8 cellular contexts compared by ENCODE assay signal in the genomic region with DNA sequence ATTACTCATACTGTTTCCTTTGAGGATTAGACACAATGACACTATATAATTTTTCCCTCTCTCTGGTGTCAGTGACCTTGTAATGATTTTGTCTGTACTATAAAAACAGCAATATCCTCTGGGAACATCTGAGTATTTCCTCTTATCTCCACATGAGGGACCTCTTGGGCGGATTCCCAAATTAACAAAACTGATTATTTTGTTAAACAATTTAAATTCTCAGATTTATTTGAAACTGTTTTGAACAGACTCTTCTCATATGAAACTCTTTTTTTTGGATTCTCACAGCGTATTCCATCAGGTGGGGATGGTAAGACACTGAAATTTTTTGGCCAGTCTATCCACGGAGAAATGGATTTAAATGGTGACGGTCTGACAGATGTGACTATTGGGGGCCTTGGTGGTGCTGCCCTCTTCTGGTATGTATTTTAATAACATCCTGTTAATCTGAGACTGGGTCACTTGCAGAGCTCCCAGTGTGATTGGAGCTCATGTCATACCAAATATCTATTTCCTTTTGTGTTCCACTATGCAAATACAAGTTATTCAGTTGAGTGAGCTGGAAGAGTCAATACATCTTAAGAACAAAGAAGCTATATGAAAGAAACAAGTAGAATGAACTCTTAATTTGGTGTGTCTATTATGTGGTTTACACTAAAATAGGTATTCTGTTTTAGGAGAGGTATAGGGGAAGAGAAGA.
A peak's percentile ranks its signal among the peaks of the same experiment; 100 is the strongest.
DNase-seq lines count a peak whose midpoint lies in the region; ATAC-seq, FAIRE-seq and TF ChIP-seq lines count a peak whose summit lies in the region.

No MANE protein-coding gene starts in this region.

- POLR2A ChIA-PET in AG04450 (lab: Yijun Ruan, JAX): no interaction called here

- no peaks in the 10 kb centered on the region for H3K27me3 ChIP-seq in AG04450 (ENCODE audit: control insufficient read depth, insufficient read depth, low read length)

- H3K4me3 ChIP-seq in AG04450 (ENCODE audit: low read depth, low read length): peak overlapping the region; percentile 30
- peak overlapping the region in 1 of 2 donors; percentile 32 for H3K4me3 ChIP-seq in cardiac fibroblast (replicated peaks in 1 of 2; ENCODE audit: low read depth in 2 of 2, low read length in 2 of 2)

- peak; percentile 61 for TF ChIP-seq CTCF in AG04450 (IDR thresholded peaks at IDR 0.05; ENCODE audit: low read depth, low read length)
- peak; percentile 38 for TF ChIP-seq CTCF in cardiac fibroblast (IDR thresholded peaks at IDR 0.05; ENCODE audit: low read depth, low read length)

- H3K27ac ChIP-seq in AG04450 (ENCODE audit: low read depth, low read length): no peak overlapping the region

- CTCF ChIA-PET in AG04450 (lab: Charles Lee): interaction anchor here (0.6 to 2.0 kb wide), 38 partner anchors 9 to 259 kb away, joined by 3 to 21 read pairs (median 5); a partner anchor contains a TSS

- peak; percentile 51 for FAIRE-seq in TTC549 (lab: Jason Lieb, UNC)

- H3K9me3 ChIP-seq in AG04450 (ENCODE audit: control insufficient read depth, insufficient read depth, low read length): no peaks in the 10 kb centered on the region

- DNase-seq in AG04450 (ENCODE audit: low read depth, low spot score): peak; percentile 50
- DNase-seq in NCI-H2029 (lab: John Stamatoyannopoulos, UW): peak; percentile 49
- DNase-seq in cardiac fibroblast (ENCODE audit: low read depth in 2 of 2): peak; percentile 86 to 90
- peak; percentile 63 for DNase-seq in islet precursor cell
- peak; percentile 3 to 49 for DNase-seq in stimulated activated CD4-positive, alpha-beta T cell treated with anti-CD3 and anti-CD28 coated beads, Interleukin-1b, Interleukin-23, amount 100 ng/mL, for 4 hours (ENCODE audit: low read depth in 2 of 2)

- ATAC-seq in GM18517 (IDR thresholded peaks at IDR 0.05; ENCODE audit: unreplicated experiment): peak; percentile 98
- peak; percentile 98 for ATAC-seq in HG02981 (IDR thresholded peaks at IDR 0.05; ENCODE audit: unreplicated experiment)

Comparison
In these comparisons a context has a peak if more than half of its experiments do, and no peak if none do; other contexts are left out.
1. DNase-seq: peak in every context shown above with its lines; median percentile 88 in cardiac fibroblast; 63 in islet precursor cell; 50 in AG04450; 49 in NCI-H2029; 26 in stimulated activated CD4-positive, alpha-beta T cell treated with anti-CD3 and anti-CD28 coated beads, Interleukin-1b, Interleukin-23, amount 100 ng/mL, for 4 hours.